In genomic region chr5:112996830-112997374, GRCh38 we compare ENCODE assay signal across 21 cellular contexts. TPM values are rescaled to one million over a fixed set of nuclear protein-coding genes. Genes with fewer than 3 reads are reported as not detected.
DNase-seq lines count a peak whose midpoint lies in the region; ATAC-seq and TF ChIP-seq lines count a peak whose summit lies in the region.
"Had no signal": no experiment of that assay in that cellular context is flagged by ENCODE, and none has a peak within 500 bp of the region (broad histone marks: within the 10 kb centered on the region; RNA-seq: fewer than 3 reads in every experiment).

No MANE protein-coding gene starts in this region.

- TF ChIP-seq EP300 in upper lobe of left lung (IDR thresholded peaks at IDR 0.05) = no peak

- H3K9ac ChIP-seq in IMR-90 (ENCODE audit: low read depth, low read length) (no peak overlapping the region), mesenchymal stem cell (ENCODE audit: low read length) (peak overlapping the region; percentile 42)
- H3K9ac ChIP-seq: KMS-11 had no signal

- H3K27me3 Mint-ChIP-seq in chondrocyte (ENCODE audit: low read depth) = no peaks in the 10 kb centered on the region
- no peaks in the 10 kb centered on the region for H3K27me3 Mint-ChIP-seq in activated CD4-positive, alpha-beta memory T cell treated with anti-CD3 and anti-CD28 coated beads, Interleukin-2, amount 10 ng/mL, durations not matched to agents 7 days and 5 days
- H3K27me3 Mint-ChIP-seq: CD8-positive, alpha-beta memory T cell had no signal

- no peak overlapping the region for H3K56ac ChIP-seq in IMR-90 (ENCODE audit: extremely low read depth, insufficient read depth, low read length)

- BruUV-seq in IMR-90 (replicated peaks; lab: Mats Ljungman, UMichigan) = no TSS peak

- H2AK5ac ChIP-seq in IMR-90 (ENCODE audit: low read depth, low read length) (no peak overlapping the region), mesenchymal stem cell (ENCODE audit: low read length, severe bottlenecking) (no peak overlapping the region)

- H4K5ac ChIP-seq in IMR-90 (ENCODE audit: low read depth, low read length) = peak overlapping the region; percentile 60; the same call in 1 of the 2 replicates

- peaks cover 9% of the 10 kb centered on the region; the same call in 1 of the 2 replicates for H3K4me1 ChIP-seq in IMR-90 (ENCODE audit: control insufficient read depth, insufficient read depth, low read length)
- peaks cover 2% of the 10 kb centered on the region for H3K4me1 ChIP-seq in mesenchymal stem cell (ENCODE audit: control insufficient read depth, insufficient read depth, low read depth, low read length)
- H3K4me1 ChIP-seq in upper lobe of left lung = no peaks in the 10 kb centered on the region
- no peaks in the 10 kb centered on the region for H3K4me1 ChIP-seq in prostate gland (replicated peaks)
- H3K4me1 ChIP-seq: BE2C, HAP-1 had no signal

- H3K9me1 ChIP-seq in IMR-90 (ENCODE audit: insufficient read depth, low read length) = no peaks in the 10 kb centered on the region

- peak overlapping the region; percentile 44; the same call in 1 of the 2 replicates for H2BK20ac ChIP-seq in IMR-90 (ENCODE audit: low read depth, low read length)

- in situ Hi-C loops in IMR-90 (cut with MboI; ENCODE audit: low sequenced_read_pairs) = loop anchor here (10.0 kb wide), 1 partner anchor 588 kb away; no protein-coding TSS in a partner anchor

- H2AFZ ChIP-seq in IMR-90 (replicated peaks; ENCODE audit: low read length, poor library complexity) = no peak overlapping the region
- no peak overlapping the region for H2AFZ ChIP-seq in mesenchymal stem cell (ENCODE audit: low read depth, low read length)
- H2AFZ ChIP-seq: GM23338 had no signal

- H3K79me1 ChIP-seq in IMR-90 (ENCODE audit: low read depth in 1 of 2, low read length in 2 of 2) (peaks cover 20 to 47% of the 10 kb centered on the region in 2 experiments), mesenchymal stem cell (replicated peaks; ENCODE audit: low read length, poor library complexity, severe bottlenecking) (peaks cover 15% of the 10 kb centered on the region)

- dilution Hi-C loops in IMR-90 (cut with HindIII; ENCODE audit: low sequenced_read_pairs, unreplicated experiment) = no loop called here

- peak; percentile 11 for DNase-seq in AG10803 (ENCODE audit: low read depth)
- DNase-seq in IMR-90 = peak; percentile 72
- DNase-seq in chondrocyte (ENCODE audit: low spot score) = no peak
- peak; percentile 59 for DNase-seq in mesenchymal stem cell
- DNase-seq in activated CD4-positive, alpha-beta memory T cell treated with anti-CD3 and anti-CD28 coated beads, Interleukin-2, amount 10 ng/mL, durations not matched to agents 7 days and 5 days = no peak
- DNase-seq in upper lobe of left lung = no peak
- no peak for DNase-seq in prostate gland (ENCODE audit: low spot score)
- DNase-seq: BE2C; CD8-positive, alpha-beta memory T cell; NCI-H1048; NCI-H1694; NCI-H2029 treated with DMSO at 0.1 percent for 48 hours; NCI-H226; NCI-H510A had no signal

- intact Hi-C loops in IMR-90 (cut with micrococcal nuclease) = loop anchor here (1.0 to 5.0 kb wide), 5 partner anchors 130 to 609 kb away; no protein-coding TSS in a partner anchor
- intact Hi-C loops in prostate gland (cut with DNase I) = loop anchor here (5.0 to 10.0 kb wide), 3 partner anchors 335 to 515 kb away; partner anchors contain the start of gene YTHDC2

- no peak overlapping the region for H3K4me3 Mint-ChIP-seq in chondrocyte (ENCODE audit: unreplicated experiment)
- no peak overlapping the region for H3K4me3 Mint-ChIP-seq in activated CD4-positive, alpha-beta memory T cell treated with anti-CD3 and anti-CD28 coated beads, Interleukin-2, amount 10 ng/mL, durations not matched to agents 7 days and 5 days
- H3K4me3 Mint-ChIP-seq: CD14-positive monocyte, GM23338 had no signal

- H3K23ac ChIP-seq in IMR-90 (ENCODE audit: low read depth, low read length) (peak overlapping the region; percentile 39; the same call in 1 of the 2 replicates), mesenchymal stem cell (ENCODE audit: low read length in 2 of 2) (no peak overlapping the region)

- H3K18ac ChIP-seq in IMR-90 (ENCODE audit: low read depth, low read length) (peak overlapping the region; percentile 82; the same call in 1 of the 2 replicates), mesenchymal stem cell (ENCODE audit: low read depth in 1 of 2, low read length in 2 of 2) (no peak overlapping the region)

- H2BK15ac ChIP-seq in IMR-90 (ENCODE audit: low read depth, low read length) = no peak overlapping the region; the same call in 2 of the 3 replicates
- no peak overlapping the region for H2BK15ac ChIP-seq in mesenchymal stem cell (ENCODE audit: low read depth, poor library complexity, severe bottlenecking)

- no peak overlapping the region for H2AK9ac ChIP-seq in IMR-90 (replicated peaks; ENCODE audit: low read depth, low read length, poor library complexity)

- H3K9me3 ChIP-seq in IMR-90 (ENCODE audit: control insufficient read depth, insufficient read depth, low read length) (no peaks in the 10 kb centered on the region), mesenchymal stem cell (ENCODE audit: control insufficient read depth, low read length) (no peaks in the 10 kb centered on the region), upper lobe of left lung (no peaks in the 10 kb centered on the region), prostate gland (no peaks in the 10 kb centered on the region)
- H3K9me3 ChIP-seq: BE2C, HAP-1 had no signal

- no peak overlapping the region for H2BK12ac ChIP-seq in mesenchymal stem cell (ENCODE audit: low read length in 2 of 2)

- H3K4ac ChIP-seq in IMR-90 (ENCODE audit: low read depth, low read length) = no peak overlapping the region
- no peak overlapping the region for H3K4ac ChIP-seq in mesenchymal stem cell (ENCODE audit: low read depth in 1 of 2, low read length in 2 of 2)

- H3K36me3 Mint-ChIP-seq in chondrocyte (ENCODE audit: low read depth) = peaks cover 5% of the 10 kb centered on the region
- H3K36me3 Mint-ChIP-seq in activated CD4-positive, alpha-beta memory T cell treated with anti-CD3 and anti-CD28 coated beads, Interleukin-2, amount 10 ng/mL, durations not matched to agents 7 days and 5 days (ENCODE audit: low read depth) = peaks cover 60% of the 10 kb centered on the region

- peak overlapping the region; percentile 45 for H3K27ac Mint-ChIP-seq in chondrocyte (ENCODE audit: unreplicated experiment)
- no peak overlapping the region for H3K27ac Mint-ChIP-seq in activated CD4-positive, alpha-beta memory T cell treated with anti-CD3 and anti-CD28 coated beads, Interleukin-2, amount 10 ng/mL, durations not matched to agents 7 days and 5 days
- H3K27ac Mint-ChIP-seq: GM23338 had no signal

- H3K4me1 Mint-ChIP-seq in chondrocyte (ENCODE audit: low read depth) = peaks cover 11% of the 10 kb centered on the region
- H3K4me1 Mint-ChIP-seq in activated CD4-positive, alpha-beta memory T cell treated with anti-CD3 and anti-CD28 coated beads, Interleukin-2, amount 10 ng/mL, durations not matched to agents 7 days and 5 days = peaks cover 13% of the 10 kb centered on the region

- H3K27me3 ChIP-seq in IMR-90 (ENCODE audit: control insufficient read depth, insufficient read depth, low read length) (no peaks in the 10 kb centered on the region), mesenchymal stem cell (ENCODE audit: control insufficient read depth in 1 of 2, insufficient read depth in 1 of 2, low read length in 2 of 2) (no peaks in the 10 kb centered on the region), upper lobe of left lung (no peaks in the 10 kb centered on the region), prostate gland (replicated peaks; ENCODE audit: insufficient read depth) (no peaks in the 10 kb centered on the region)
- H3K27me3 ChIP-seq: BE2C had no signal

- ATAC-seq in IMR-90 (ENCODE audit: low read depth) (peak; percentile 67), upper lobe of left lung (ENCODE audit: low FRiP score in 2 of 2) (no peak), HG02623 (IDR thresholded peaks at IDR 0.05; ENCODE audit: unreplicated experiment) (no peak)

- no peaks in the 10 kb centered on the region; the same call in 1 of the 2 replicates for H4K20me1 ChIP-seq in IMR-90 (ENCODE audit: insufficient read depth, low read length)

- no peak for TF ChIP-seq POLR2A in IMR-90 (IDR thresholded peaks at IDR 0.05; ENCODE audit: low read depth, low read length)
- no peak for TF ChIP-seq POLR2A in upper lobe of left lung (IDR thresholded peaks at IDR 0.05)
- no peak for TF ChIP-seq POLR2A in prostate gland (IDR thresholded peaks at IDR 0.05)

- TF ChIP-seq RAD21 in IMR-90 (IDR thresholded peaks at IDR 0.05; ENCODE audit: low read length) = peak; percentile 6; the same call in 1 of the 2 replicates

- H2BK120ac ChIP-seq in IMR-90 (ENCODE audit: low read depth, low read length) = 0 out of 2 replicates have a peak overlapping the region, but pooled peaks have one; percentile 47
- no peak overlapping the region for H2BK120ac ChIP-seq in mesenchymal stem cell (ENCODE audit: low read depth, low read length)

- TF ChIP-seq CTCF in AG10803 (conservative IDR thresholded peaks at IDR 0.05; ENCODE audit: low read length) (no peak), IMR-90 (conservative IDR thresholded peaks at IDR 0.05; ENCODE audit: low read depth, low read length) (no peak), chondrocyte (IDR thresholded peaks at IDR 0.05) (no peak), upper lobe of left lung (IDR thresholded peaks at IDR 0.05) (no peak), prostate gland (IDR thresholded peaks at IDR 0.05) (no peak)

- H3K4me3 ChIP-seq in AG10803 (ENCODE audit: low read length) (no peak overlapping the region), IMR-90 (ENCODE audit: insufficient read depth, low read depth, low read length) (no peak overlapping the region), mesenchymal stem cell (ENCODE audit: insufficient read depth in 1 of 2, low read depth in 1 of 2, low read length in 2 of 2) (no peak overlapping the region), upper lobe of left lung (no peak overlapping the region), prostate gland (no peak overlapping the region)
- H3K4me3 ChIP-seq: GM23338, HAP-1 had no signal

- 0% methylated on average over 1 of the region's 4 CpGs; no CpG with 5 or more reads in 1 of the 2 experiments for WGBS in IMR-90 (ENCODE audit: extremely low coverage in 2 of 2, insufficient read length in 1 of 2), 2 experiments
- WGBS in mesenchymal stem cell = 69% methylated on average over 4 of the region's 4 CpGs
- 89 to 91% methylated on average over 4 of the region's 4 CpGs for WGBS in upper lobe of left lung, 2 donors
- 89% methylated on average over 4 of the region's 4 CpGs for WGBS in prostate gland

- H3K4me2 ChIP-seq in IMR-90 (ENCODE audit: low read depth, low read length) (peak overlapping the region; percentile 71; the same call in 1 of the 2 replicates), mesenchymal stem cell (ENCODE audit: low read length, poor library complexity, severe bottlenecking) (no peak overlapping the region)
- H3K4me2 ChIP-seq: GM23338, KMS-11 had no signal

- H3K14ac ChIP-seq in IMR-90 (replicated peaks; ENCODE audit: low read depth, low read length) (no peak overlapping the region; the same call in 1 of the 2 replicates), mesenchymal stem cell (ENCODE audit: low read length in 2 of 2) (no peak overlapping the region)

- H4K8ac ChIP-seq in IMR-90 (ENCODE audit: low read depth in 2 of 2, low read length in 2 of 2) (peak overlapping the region in 1 of 2 experiments; percentile 22; a peak in 1 of 4 replicates), mesenchymal stem cell (ENCODE audit: low read length) (no peak overlapping the region)

- H4K91ac ChIP-seq in IMR-90 (ENCODE audit: insufficient read depth, low read depth, low read length) (no peak overlapping the region), mesenchymal stem cell (ENCODE audit: low read length) (no peak overlapping the region)

- H3K36me3 ChIP-seq in IMR-90 (ENCODE audit: control insufficient read depth, insufficient read depth, low read length) = peaks cover 8% of the 10 kb centered on the region
- peaks cover 0 to 51% of the 10 kb centered on the region in 2 experiments for H3K36me3 ChIP-seq in mesenchymal stem cell (ENCODE audit: control insufficient read depth in 1 of 2, insufficient read depth in 2 of 2, low read depth in 1 of 2, low read length in 2 of 2)
- peaks cover 6 to 26% (median 14%) of the 10 kb centered on the region in 4 donors for H3K36me3 ChIP-seq in upper lobe of left lung
- no peaks in the 10 kb centered on the region for H3K36me3 ChIP-seq in prostate gland

- no peaks in the 10 kb centered on the region for H3K9me3 Mint-ChIP-seq in chondrocyte (ENCODE audit: low read depth)
- H3K9me3 Mint-ChIP-seq in activated CD4-positive, alpha-beta memory T cell treated with anti-CD3 and anti-CD28 coated beads, Interleukin-2, amount 10 ng/mL, durations not matched to agents 7 days and 5 days = no peaks in the 10 kb centered on the region
- H3K9me3 Mint-ChIP-seq: CD14-positive monocyte; CD8-positive, alpha-beta memory T cell; GM23338 had no signal

- POLR2A ChIA-PET in IMR-90 (lab: Charles Lee; ENCODE audit: unreplicated experiment) = no interaction called here
- POLR2A ChIA-PET in activated CD4-positive, alpha-beta memory T cell treated with anti-CD3 and anti-CD28 coated beads, Interleukin-2, amount 10 ng/mL, durations not matched to agents 7 days and 5 days (lab: Charles Lee) = interaction anchor here (0.8 to 2.8 kb wide), 7 partner anchors 21 to 513 kb away, joined by 3 to 15 read pairs (median 5); partner anchors contain the start of gene DCP2

- H3K27ac ChIP-seq in IMR-90 (ENCODE audit: insufficient read depth, low read length) (peak overlapping the region; percentile 65; the same call in 1 of the 2 replicates), mesenchymal stem cell (ENCODE audit: low read length, poor library complexity, severe bottlenecking) (no peak overlapping the region), upper lobe of left lung (no peak overlapping the region), prostate gland (no peak overlapping the region)
- H3K27ac ChIP-seq: 22Rv1, KMS-11, RWPE1 had no signal

- CTCF ChIA-PET in IMR-90 (lab: Yijun Ruan, JAX) = interaction anchor here (0.7 to 3.5 kb wide), 19 partner anchors 11 to 609 kb away, joined by 3 to 23 read pairs (median 4); partner anchors contain the start of genes DCP2 and YTHDC2
- CTCF ChIA-PET in activated CD4-positive, alpha-beta memory T cell treated with anti-CD3 and anti-CD28 coated beads, Interleukin-2, amount 10 ng/mL, durations not matched to agents 7 days and 5 days (lab: Charles Lee) = interaction anchor here (0.7 to 4.9 kb wide), 38 partner anchors 10 to 610 kb away, joined by 3 to 104 read pairs (median 6); partner anchors contain the start of genes DCP2, REEP5 and YTHDC2

- peak overlapping the region; percentile 54 for H2BK5ac ChIP-seq in IMR-90 (ENCODE audit: low read depth, low read length, poor library complexity, severe bottlenecking)
- no peak overlapping the region for H2BK5ac ChIP-seq in mesenchymal stem cell (ENCODE audit: low read depth, low read length, poor library complexity, severe bottlenecking)

RNA-seq across cellular contexts. Expression of gene DCP2, which starts 20.3 kb away (rescaled TPM):
- total RNA-seq in IMR-90 (2012; rRNA removed) (18.6 and 30.6 TPM in 2 replicates), chondrocyte (37.3 to 47.1 TPM (median 40.1 TPM) in 3 replicates), upper lobe of left lung (100 to 1,000 TPM in 1 of 6 donors, 10 to 100 TPM in 5; 17.8 to 111 (median 53.2) TPM), prostate gland (10 to 100 TPM; 23.4 to 51.6 TPM)
- 6.2 and 6.9 TPM in 2 replicates for polyA plus RNA-seq in IMR-90 (2012; rRNA removed)
- polyA plus RNA-seq in IMR-90 (2012; cell fraction: cytosol; rRNA removed) = 1.2 and 3.6 TPM in 2 replicates
- polyA plus RNA-seq in IMR-90 (2012; cell fraction: nucleus; rRNA removed; ENCODE audit: low replicate concordance) = 3.2 and 4.9 TPM in 2 replicates
- polyA plus RNA-seq in mesenchymal stem cell (2013, experiment 1 of 2) = 10.1 TPM
- 11.1 TPM for polyA plus RNA-seq in mesenchymal stem cell (2013, experiment 2 of 2)
- total RNA-seq in activated CD4-positive, alpha-beta memory T cell treated with anti-CD3 and anti-CD28 coated beads, Interleukin-2, amount 10 ng/mL, durations not matched to agents 7 days and 5 days = 100 to 1,000 TPM; 135 to 138 TPM

Comparison
In these comparisons a context has a peak if more than half of its experiments do, and no peak if none do; other contexts are left out.
1. DNase-seq: peak in AG10803 (single experiment), IMR-90 (single experiment) and mesenchymal stem cell (single experiment); none in chondrocyte (single experiment), activated CD4-positive, alpha-beta memory T cell treated with anti-CD3 and anti-CD28 coated beads, Interleukin-2, amount 10 ng/mL, durations not matched to agents 7 days and 5 days (single experiment), upper lobe of left lung (0 of 2) and prostate gland (single experiment).